ENCODE assay signal across 19 cellular contexts in the genomic region with DNA sequence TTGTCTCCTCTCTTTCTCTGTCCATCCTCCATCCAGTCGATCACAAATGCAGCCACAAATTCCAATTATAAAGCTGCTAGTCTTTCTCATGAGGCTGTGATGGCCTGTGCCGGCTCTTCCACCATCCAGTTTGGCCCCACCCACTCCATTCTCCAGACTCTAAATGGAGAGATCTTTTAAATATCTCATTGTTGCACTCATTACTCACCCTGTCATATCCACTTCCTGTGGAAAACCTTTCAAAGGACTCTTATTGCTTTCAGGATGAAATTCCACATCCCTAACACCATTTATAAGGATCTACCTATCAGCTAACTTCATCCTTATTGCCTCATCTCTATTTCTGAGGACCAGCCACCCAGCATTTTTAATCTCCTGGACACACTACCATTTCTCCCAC.
"Had no signal": no experiment of that assay in that cellular context is flagged by ENCODE, and none has a peak within 500 bp of the region (broad histone marks: within the 10 kb centered on the region; RNA-seq: fewer than 3 reads in every experiment).

No MANE protein-coding gene starts in this region.

- ATAC-seq: activated CD4-positive, CD25-positive, alpha-beta regulatory T cell treated with anti-CD3 and anti-CD28 coated beads, Interleukin-2, amount 50 U/mL, for 24 hours; activated naive CD4-positive, alpha-beta T cell treated with anti-CD3 and anti-CD28 coated beads, Interleukin-2, amount 50 U/mL, for 72 hours; lower lobe of right lung had no signal

- DNase-seq: activated CD4-positive, alpha-beta T cell treated with anti-CD3 and anti-CD28 coated beads, Interleukin-2, amount 50 U/mL, for 4 hours; activated effector memory CD4-positive, alpha-beta T cell treated with anti-CD3 and anti-CD28 coated beads, Interleukin-2, amount 50 U/mL, for 16 hours; activated T-cell treated with anti-CD3 and anti-CD28 coated beads, Interleukin-2, amount 50 U/mL, for 1 hour; brain microvascular endothelial cell; dermis blood vessel endothelial cell; endodermal cell; erythroblast; glutamatergic neuron; immature natural killer cell; lower lobe of right lung; midbrain; naive B cell; retina; stimulated activated CD4-positive, alpha-beta T cell treated with anti-CD3 and anti-CD28 coated beads, Interleukin-4, amount 100 ng/mL, for 4 hours; stomach had no signal

- H3K4me3 ChIP-seq: lower lobe of right lung, skin epidermis, stomach, vagina had no signal

- H3K36me3 ChIP-seq: brain microvascular endothelial cell, lower lobe of right lung, stomach, vagina had no signal

- H3K27me3 ChIP-seq: brain microvascular endothelial cell, vagina had no signal

- H3K9me3 ChIP-seq: lower lobe of right lung, vagina had no signal

- H3K27ac ChIP-seq: brain microvascular endothelial cell, lower lobe of right lung, skin epidermis, stomach, vagina had no signal
